Comparison of ENCODE assay signal across 22 cellular contexts in genomic region chr5:94028001-94028400, GRCh38.
"Had no signal": no experiment of that assay in that cellular context is flagged by ENCODE, and none has a peak within 500 bp of the region (broad histone marks: within the 10 kb centered on the region; RNA-seq: fewer than 3 reads in every experiment).

No MANE protein-coding gene starts in this region.

- DNase-seq: activated CD4-positive, alpha-beta T cell treated with anti-CD3 and anti-CD28 coated beads for 1 hour; activated CD4-positive, alpha-beta T cell treated with anti-CD3 and anti-CD28 coated beads, Interleukin-2, amount 50 U/mL, for 48 hours; activated CD8-positive, alpha-beta memory T cell treated with anti-CD3 and anti-CD28 coated beads, Interleukin-2, amount 10 ng/mL, durations not matched to agents 7 days and 5 days; activated gamma-delta T cell treated with Interleukin-2 at 50 U/mL for 16 hours; activated T-cell treated with anti-CD3 and anti-CD28 coated beads, Interleukin-2, amount 50 U/mL, for 4 hours; caudate nucleus; cortex of kidney; effector memory CD4-positive, alpha-beta T cell; erythroblast; hippocampal formation; nephron progenitor cell; psoas muscle; sigmoid colon; stimulated activated CD4-positive, alpha-beta T cell treated with anti-CD3 and anti-CD28 coated beads, Interleukin-4, amount 100 ng/mL, for 1 hour; stimulated activated CD8-positive, alpha-beta memory T cell treated with anti-CD3 and anti-CD28 coated beads, Interleukin-4, amount 100 ng/mL, for 48 hours; T-cell; T1000; testis had no signal

- H3K27ac ChIP-seq: ascending aorta, psoas muscle, sigmoid colon, testis had no signal

- H3K27me3 ChIP-seq: ascending aorta, sigmoid colon, testis had no signal

- H3K27ac Mint-ChIP-seq: activated CD8-positive, alpha-beta memory T cell treated with anti-CD3 and anti-CD28 coated beads, Interleukin-2, amount 10 ng/mL, durations not matched to agents 7 days and 5 days; memory B cell; nephron progenitor cell; stimulated activated naive CD8-positive, alpha-beta T cell treated with anti-CD3 and anti-CD28 coated beads, Interleukin-15, Interleukin-2, amounts not matched to agents 100 ng/mL and 50 ng/mL, for 24 hours; T-cell had no signal

- H3K4me3 Mint-ChIP-seq: activated CD8-positive, alpha-beta memory T cell treated with anti-CD3 and anti-CD28 coated beads, Interleukin-2, amount 10 ng/mL, durations not matched to agents 7 days and 5 days; activated T-cell treated with anti-CD3 and anti-CD28 coated beads, Interleukin-2, amount 50 U/mL, for 4 hours; memory B cell; nephron progenitor cell; stimulated activated naive CD8-positive, alpha-beta T cell treated with anti-CD3 and anti-CD28 coated beads, Interleukin-15, Interleukin-2, amounts not matched to agents 100 ng/mL and 50 ng/mL, for 24 hours; T-cell had no signal

- H3K4me1 ChIP-seq: ascending aorta, psoas muscle, testis had no signal

- ATAC-seq: activated CD8-positive, alpha-beta memory T cell treated with anti-CD3 and anti-CD28 coated beads, Interleukin-2, amount 10 ng/mL, durations not matched to agents 7 days and 5 days; activated T-cell treated with anti-CD3 and anti-CD28 coated beads, Interleukin-2, amount 50 U/mL, for 4 hours; left lobe of liver; psoas muscle; T-cell had no signal

- H3K9me3 Mint-ChIP-seq: nephron progenitor cell had no signal

- H3K4me3 ChIP-seq: ascending aorta, psoas muscle, sigmoid colon, testis had no signal

- H3K9me3 ChIP-seq: ascending aorta, psoas muscle, sigmoid colon, testis had no signal

- H3K4me1 Mint-ChIP-seq: activated CD8-positive, alpha-beta memory T cell treated with anti-CD3 and anti-CD28 coated beads, Interleukin-2, amount 10 ng/mL, durations not matched to agents 7 days and 5 days had no signal

- H3K27me3 Mint-ChIP-seq: activated CD8-positive, alpha-beta memory T cell treated with anti-CD3 and anti-CD28 coated beads, Interleukin-2, amount 10 ng/mL, durations not matched to agents 7 days and 5 days; memory B cell; stimulated activated naive CD8-positive, alpha-beta T cell treated with anti-CD3 and anti-CD28 coated beads, Interleukin-15, Interleukin-2, amounts not matched to agents 100 ng/mL and 50 ng/mL, for 24 hours; T-cell had no signal
